In the genomic region with DNA sequence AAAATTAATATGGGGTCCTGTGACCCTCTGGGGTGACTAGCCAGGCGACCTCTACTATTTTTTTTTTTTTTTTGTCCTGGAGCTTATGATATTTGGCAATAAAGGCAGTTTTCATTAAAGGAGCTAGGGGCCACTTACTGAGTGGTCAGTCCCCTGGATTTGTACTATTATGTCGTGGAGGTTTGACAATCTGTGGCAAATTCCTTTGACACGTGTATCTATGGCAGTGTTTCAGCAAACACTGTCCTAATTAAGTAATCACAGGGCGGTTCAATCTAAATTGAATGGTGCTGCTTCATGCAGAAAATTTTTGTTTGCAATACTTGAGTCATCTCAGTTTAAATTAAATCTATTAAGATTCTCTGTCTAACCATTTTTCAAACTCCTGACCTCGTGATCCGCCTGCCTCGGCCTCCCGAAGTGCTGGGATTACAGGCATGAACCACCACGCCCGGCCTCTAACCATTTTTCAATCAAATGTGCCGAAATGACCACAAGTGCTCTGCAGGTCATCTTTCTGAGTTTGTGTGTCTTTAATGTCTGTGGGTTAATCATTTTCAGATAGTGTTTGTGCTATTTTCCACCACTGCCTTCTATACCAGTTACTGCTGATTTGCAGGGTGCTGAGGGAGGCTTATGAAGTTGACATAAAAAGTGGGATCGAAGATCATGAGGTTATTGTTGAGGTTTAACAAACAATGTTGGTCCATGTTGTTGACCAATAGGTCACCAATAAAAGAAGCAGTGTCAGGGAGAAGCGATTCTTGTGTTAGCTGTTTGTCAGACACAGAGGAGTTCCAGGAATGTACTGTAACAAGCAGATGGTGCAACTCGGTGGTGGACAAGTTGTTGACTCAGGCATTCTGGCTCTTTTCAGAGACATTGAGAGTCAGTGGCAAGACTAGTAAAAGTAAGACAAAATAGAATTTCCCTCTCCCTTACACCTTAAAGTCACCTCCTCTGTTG, we compare ENCODE assay signal across 1 cellular context.
TF ChIP-seq lines count a peak whose summit lies in the region.

No MANE protein-coding gene starts in this region.

TF ChIP-seq in HepG2, 621 proteins besides CTCF, POLR2A, EP300 and RAD21 (continued from another document and continues in another):
- TF ChIP-seq, protein P1, sequence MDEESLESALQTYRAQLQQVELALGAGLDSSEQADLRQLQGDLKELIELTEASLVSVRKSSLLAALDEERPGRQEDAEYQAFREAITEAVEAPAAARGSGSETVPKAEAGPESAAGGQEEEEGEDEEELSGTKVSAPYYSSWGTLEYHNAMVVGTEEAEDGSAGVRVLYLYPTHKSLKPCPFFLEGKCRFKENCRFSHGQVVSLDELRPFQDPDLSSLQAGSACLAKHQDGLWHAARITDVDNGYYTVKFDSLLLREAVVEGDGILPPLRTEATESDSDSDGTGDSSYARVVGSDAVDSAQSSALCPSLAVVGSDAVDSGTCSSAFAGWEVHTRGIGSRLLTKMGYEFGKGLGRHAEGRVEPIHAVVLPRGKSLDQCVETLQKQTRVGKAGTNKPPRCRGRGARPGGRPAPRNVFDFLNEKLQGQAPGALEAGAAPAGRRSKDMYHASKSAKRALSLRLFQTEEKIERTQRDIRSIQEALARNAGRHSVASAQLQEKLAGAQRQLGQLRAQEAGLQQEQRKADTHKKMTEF (CRISPR knock-in tag; IDR thresholded peaks at IDR 0.05): peak; percentile 99
- TF ChIP-seq, protein P2, sequence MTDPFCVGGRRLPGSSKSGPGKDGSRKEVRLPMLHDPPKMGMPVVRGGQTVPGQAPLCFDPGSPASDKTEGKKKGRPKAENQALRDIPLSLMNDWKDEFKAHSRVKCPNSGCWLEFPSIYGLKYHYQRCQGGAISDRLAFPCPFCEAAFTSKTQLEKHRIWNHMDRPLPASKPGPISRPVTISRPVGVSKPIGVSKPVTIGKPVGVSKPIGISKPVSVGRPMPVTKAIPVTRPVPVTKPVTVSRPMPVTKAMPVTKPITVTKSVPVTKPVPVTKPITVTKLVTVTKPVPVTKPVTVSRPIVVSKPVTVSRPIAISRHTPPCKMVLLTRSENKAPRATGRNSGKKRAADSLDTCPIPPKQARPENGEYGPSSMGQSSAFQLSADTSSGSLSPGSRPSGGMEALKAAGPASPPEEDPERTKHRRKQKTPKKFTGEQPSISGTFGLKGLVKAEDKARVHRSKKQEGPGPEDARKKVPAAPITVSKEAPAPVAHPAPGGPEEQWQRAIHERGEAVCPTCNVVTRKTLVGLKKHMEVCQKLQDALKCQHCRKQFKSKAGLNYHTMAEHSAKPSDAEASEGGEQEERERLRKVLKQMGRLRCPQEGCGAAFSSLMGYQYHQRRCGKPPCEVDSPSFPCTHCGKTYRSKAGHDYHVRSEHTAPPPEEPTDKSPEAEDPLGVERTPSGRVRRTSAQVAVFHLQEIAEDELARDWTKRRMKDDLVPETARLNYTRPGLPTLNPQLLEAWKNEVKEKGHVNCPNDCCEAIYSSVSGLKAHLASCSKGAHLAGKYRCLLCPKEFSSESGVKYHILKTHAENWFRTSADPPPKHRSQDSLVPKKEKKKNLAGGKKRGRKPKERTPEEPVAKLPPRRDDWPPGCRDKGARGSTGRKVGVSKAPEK (CRISPR knock-in tag; IDR thresholded peaks at IDR 0.05; ENCODE audit: borderline replicate concordance): 0 out of 2 replicates have a peak, but pooled peaks have one; percentile 62
- TF ChIP-seq, protein P3, sequence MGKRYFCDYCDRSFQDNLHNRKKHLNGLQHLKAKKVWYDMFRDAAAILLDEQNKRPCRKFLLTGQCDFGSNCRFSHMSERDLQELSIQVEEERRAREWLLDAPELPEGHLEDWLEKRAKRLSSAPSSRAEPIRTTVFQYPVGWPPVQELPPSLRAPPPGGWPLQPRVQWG (CRISPR knock-in tag; IDR thresholded peaks at IDR 0.05; ENCODE audit: borderline replicate concordance, low read depth): no peak
- TF ChIP-seq TAF15 (IDR thresholded peaks at IDR 0.05; ENCODE audit: low read depth, low read length, poor library complexity, severe bottlenecking): no peak
- TF ChIP-seq BRCA1 (CRISPR knock-in tag; IDR thresholded peaks at IDR 0.05): no peak
- TF ChIP-seq ADNP (CRISPR knock-in tag; IDR thresholded peaks at IDR 0.05): no peak
- peak; percentile 69; the same call in 1 of the 2 replicates for TF ChIP-seq JDP2 (CRISPR knock-in tag; IDR thresholded peaks at IDR 0.05; ENCODE audit: borderline replicate concordance)
- TF ChIP-seq, protein P4, sequence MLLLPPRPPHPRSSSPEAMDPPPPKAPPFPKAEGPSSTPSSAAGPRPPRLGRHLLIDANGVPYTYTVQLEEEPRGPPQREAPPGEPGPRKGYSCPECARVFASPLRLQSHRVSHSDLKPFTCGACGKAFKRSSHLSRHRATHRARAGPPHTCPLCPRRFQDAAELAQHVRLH (CRISPR knock-in tag; IDR thresholded peaks at IDR 0.05; ENCODE audit: borderline replicate concordance, low read depth): peak; percentile 64; the same call in 1 of the 2 replicates
- no peak for TF ChIP-seq ZNF484 (CRISPR knock-in tag; IDR thresholded peaks at IDR 0.05; ENCODE audit: borderline replicate concordance, low read depth)
- TF ChIP-seq, protein P5, sequence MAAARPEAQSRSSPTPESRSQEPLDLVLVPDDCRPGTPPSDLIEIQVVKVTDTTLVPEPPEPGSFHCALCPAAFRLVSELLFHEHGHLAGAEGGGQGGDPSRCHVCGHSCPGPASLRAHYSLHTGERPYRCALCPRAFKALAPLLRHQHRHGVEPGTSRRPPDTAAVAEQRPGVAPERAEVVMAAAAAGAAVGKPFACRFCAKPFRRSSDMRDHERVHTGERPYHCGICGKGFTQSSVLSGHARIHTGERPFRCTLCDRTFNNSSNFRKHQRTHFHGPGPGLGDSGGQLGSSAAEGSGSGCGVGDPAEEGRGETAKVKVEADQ (CRISPR knock-in tag; IDR thresholded peaks at IDR 0.05; ENCODE audit: borderline replicate concordance): no peak
- no peak for TF ChIP-seq U2AF1 (optimal IDR thresholded peaks at IDR 0.05; ENCODE audit: low read depth, low read length)
- peak; percentile 92 for TF ChIP-seq POGZ (CRISPR knock-in tag; IDR thresholded peaks at IDR 0.05)
- peak; percentile 64; the same call in 1 of the 2 replicates for TF ChIP-seq ZFP82 (CRISPR knock-in tag; IDR thresholded peaks at IDR 0.05; ENCODE audit: borderline replicate concordance)
- TF ChIP-seq, protein P6, sequence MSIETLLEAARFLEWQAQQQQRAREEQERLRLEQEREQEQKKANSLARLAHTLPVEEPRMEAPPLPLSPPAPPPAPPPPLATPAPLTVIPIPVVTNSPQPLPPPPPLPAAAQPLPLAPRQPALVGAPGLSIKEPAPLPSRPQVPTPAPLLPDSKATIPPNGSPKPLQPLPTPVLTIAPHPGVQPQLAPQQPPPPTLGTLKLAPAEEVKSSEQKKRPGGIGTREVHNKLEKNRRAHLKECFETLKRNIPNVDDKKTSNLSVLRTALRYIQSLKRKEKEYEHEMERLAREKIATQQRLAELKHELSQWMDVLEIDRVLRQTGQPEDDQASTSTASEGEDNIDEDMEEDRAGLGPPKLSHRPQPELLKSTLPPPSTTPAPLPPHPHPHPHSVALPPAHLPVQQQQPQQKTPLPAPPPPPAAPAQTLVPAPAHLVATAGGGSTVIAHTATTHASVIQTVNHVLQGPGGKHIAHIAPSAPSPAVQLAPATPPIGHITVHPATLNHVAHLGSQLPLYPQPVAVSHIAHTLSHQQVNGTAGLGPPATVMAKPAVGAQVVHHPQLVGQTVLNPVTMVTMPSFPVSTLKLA (IDR thresholded peaks at IDR 0.05): no peak
- TF ChIP-seq, protein P7, sequence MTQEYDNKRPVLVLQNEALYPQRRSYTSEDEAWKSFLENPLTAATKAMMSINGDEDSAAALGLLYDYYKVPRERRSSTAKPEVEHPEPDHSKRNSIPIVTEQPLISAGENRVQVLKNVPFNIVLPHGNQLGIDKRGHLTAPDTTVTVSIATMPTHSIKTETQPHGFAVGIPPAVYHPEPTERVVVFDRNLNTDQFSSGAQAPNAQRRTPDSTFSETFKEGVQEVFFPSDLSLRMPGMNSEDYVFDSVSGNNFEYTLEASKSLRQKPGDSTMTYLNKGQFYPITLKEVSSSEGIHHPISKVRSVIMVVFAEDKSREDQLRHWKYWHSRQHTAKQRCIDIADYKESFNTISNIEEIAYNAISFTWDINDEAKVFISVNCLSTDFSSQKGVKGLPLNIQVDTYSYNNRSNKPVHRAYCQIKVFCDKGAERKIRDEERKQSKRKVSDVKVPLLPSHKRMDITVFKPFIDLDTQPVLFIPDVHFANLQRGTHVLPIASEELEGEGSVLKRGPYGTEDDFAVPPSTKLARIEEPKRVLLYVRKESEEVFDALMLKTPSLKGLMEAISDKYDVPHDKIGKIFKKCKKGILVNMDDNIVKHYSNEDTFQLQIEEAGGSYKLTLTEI (CRISPR knock-in tag; conservative IDR thresholded peaks at IDR 0.05): no peak
- TF ChIP-seq KLF9 (CRISPR knock-in tag; IDR thresholded peaks at IDR 0.05; ENCODE audit: low read depth): peak; percentile 79; the same call in 1 of the 2 replicates
- TF ChIP-seq ZNF326 (CRISPR knock-in tag; IDR thresholded peaks at IDR 0.05; ENCODE audit: borderline replicate concordance): no peak
- TF ChIP-seq ZNF552 (CRISPR knock-in tag; IDR thresholded peaks at IDR 0.05; ENCODE audit: borderline replicate concordance): no peak
- no peak for TF ChIP-seq ZNF333 (CRISPR knock-in tag; IDR thresholded peaks at IDR 0.05; ENCODE audit: borderline replicate concordance)
- TF ChIP-seq, protein P8, sequence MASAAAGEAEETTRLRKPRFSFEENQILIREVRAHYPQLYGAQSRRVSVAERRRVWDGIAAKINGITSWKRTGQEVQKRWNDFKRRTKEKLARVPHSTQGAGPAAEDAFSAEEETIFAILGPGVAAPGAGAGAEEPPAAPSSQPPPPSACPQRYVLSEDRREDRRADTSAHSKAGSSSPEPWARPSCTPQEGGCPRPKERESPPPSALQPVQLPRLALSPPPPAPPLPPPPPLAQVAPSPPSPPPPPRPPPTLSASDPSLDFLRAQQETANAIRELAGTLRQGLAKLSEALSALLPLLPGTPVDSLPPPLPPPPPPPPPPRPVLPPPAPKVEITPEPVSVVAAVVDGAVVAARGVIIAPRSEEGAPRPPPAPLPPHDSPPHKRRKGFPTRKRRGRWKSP (CRISPR knock-in tag; IDR thresholded peaks at IDR 0.05): peak; percentile 84; the same call in 1 of the 2 replicates
- TF ChIP-seq HOXA5 (CRISPR knock-in tag; IDR thresholded peaks at IDR 0.05): peak; percentile 75; the same call in 1 of the 2 replicates
- TF ChIP-seq MEIS2 (CRISPR knock-in tag; IDR thresholded peaks at IDR 0.05): peak; percentile 93
- TF ChIP-seq SRSF9 (IDR thresholded peaks at IDR 0.05; ENCODE audit: borderline replicate concordance, insufficient read depth, low read depth, low read length, poor library complexity, severe bottlenecking): no peak
- TF ChIP-seq MAF1 (CRISPR knock-in tag; IDR thresholded peaks at IDR 0.05; ENCODE audit: borderline replicate concordance): no peak
- TF ChIP-seq KDM2A (CRISPR knock-in tag; IDR thresholded peaks at IDR 0.05; ENCODE audit: borderline replicate concordance, low read depth): 0 out of 2 replicates have a peak, but pooled peaks have one; percentile 35
- TF ChIP-seq REXO4 (CRISPR knock-in tag; IDR thresholded peaks at IDR 0.05; ENCODE audit: borderline replicate concordance): no peak
- no peak for TF ChIP-seq ZNF260 (CRISPR knock-in tag; IDR thresholded peaks at IDR 0.05; ENCODE audit: borderline replicate concordance, low read depth)
- peak; percentile 61 for TF ChIP-seq ZFX (CRISPR knock-in tag; IDR thresholded peaks at IDR 0.05; ENCODE audit: low read depth)
- peak; percentile 100 for TF ChIP-seq SOX5 (CRISPR knock-in tag; IDR thresholded peaks at IDR 0.05; ENCODE audit: borderline replicate concordance)
- no peak for TF ChIP-seq ZSCAN20 (CRISPR knock-in tag; IDR thresholded peaks at IDR 0.05; ENCODE audit: borderline replicate concordance)
- no peak for TF ChIP-seq ZNF883 (CRISPR knock-in tag; IDR thresholded peaks at IDR 0.05; ENCODE audit: not compliant biosample characterization)
- peak; percentile 85; the same call in 1 of the 2 replicates for TF ChIP-seq CCDC6 (CRISPR knock-in tag; IDR thresholded peaks at IDR 0.05)
- no peak for TF ChIP-seq SCMH1 (CRISPR knock-in tag; IDR thresholded peaks at IDR 0.05; ENCODE audit: borderline replicate concordance)
- TF ChIP-seq NFRKB (IDR thresholded peaks at IDR 0.05): no peak
- TF ChIP-seq, protein P9, sequence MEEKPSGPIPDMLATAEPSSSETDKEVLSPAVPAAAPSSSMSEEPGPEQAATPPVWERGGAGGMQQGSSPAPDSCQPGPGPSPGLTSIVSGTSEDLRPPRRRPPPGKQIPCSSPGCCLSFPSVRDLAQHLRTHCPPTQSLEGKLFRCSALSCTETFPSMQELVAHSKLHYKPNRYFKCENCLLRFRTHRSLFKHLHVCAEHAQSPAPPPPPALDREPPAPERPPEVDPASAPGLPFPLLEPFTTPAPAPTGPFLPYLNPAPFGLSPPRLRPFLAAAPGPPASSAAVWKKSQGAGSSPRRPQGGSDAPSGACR (CRISPR knock-in tag; IDR thresholded peaks at IDR 0.05): peak; percentile 91
- TF ChIP-seq ZNF207 (IDR thresholded peaks at IDR 0.05; ENCODE audit: borderline replicate concordance): no peak
- no peak for TF ChIP-seq THYN1 (CRISPR knock-in tag; IDR thresholded peaks at IDR 0.05; ENCODE audit: borderline replicate concordance, low read depth)
- TF ChIP-seq, protein P10, sequence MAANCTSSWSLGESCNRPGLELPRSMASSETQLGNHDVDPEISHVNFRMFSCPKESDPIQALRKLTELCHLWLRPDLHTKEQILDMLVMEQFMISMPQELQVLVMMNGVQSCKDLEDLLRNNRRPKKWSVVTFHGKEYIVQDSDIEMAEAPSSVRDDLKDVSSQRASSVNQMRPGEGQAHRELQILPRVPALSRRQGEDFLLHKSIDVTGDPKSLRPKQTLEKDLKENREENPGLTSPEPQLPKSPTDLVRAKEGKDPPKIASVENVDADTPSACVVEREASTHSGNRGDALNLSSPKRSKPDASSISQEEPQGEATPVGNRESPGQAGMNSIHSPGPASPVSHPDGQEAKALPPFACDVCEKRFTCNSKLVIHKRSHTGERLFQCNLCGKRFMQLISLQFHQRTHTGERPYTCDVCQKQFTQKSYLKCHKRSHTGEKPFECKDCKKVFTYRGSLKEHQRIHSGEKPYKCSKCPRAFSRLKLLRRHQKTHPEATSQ (CRISPR knock-in tag; IDR thresholded peaks at IDR 0.05; ENCODE audit: borderline replicate concordance): peak; percentile 95; the same call in 1 of the 2 replicates
- no peak for TF ChIP-seq ZIK1 (CRISPR knock-in tag; IDR thresholded peaks at IDR 0.05; ENCODE audit: borderline replicate concordance, low read depth)
- no peak for TF ChIP-seq ZFP62 (CRISPR knock-in tag; IDR thresholded peaks at IDR 0.05)
- TF ChIP-seq PLRG1 (conservative IDR thresholded peaks at IDR 0.05): no peak
